Comparison of ENCODE assay signal across 22 cellular contexts in genomic region chr9:114017741-114018715, GRCh38.
DNase-seq lines count a peak whose midpoint lies in the region; ATAC-seq, FAIRE-seq and TF ChIP-seq lines count a peak whose summit lies in the region.
"Had no signal": no experiment of that assay in that cellular context is flagged by ENCODE, and none has a peak within 500 bp of the region (broad histone marks: within the 10 kb centered on the region; RNA-seq: fewer than 3 reads in every experiment).

No MANE protein-coding gene starts in this region.

- no peak overlapping the region for H3K27ac ChIP-seq in right cardiac atrium (ENCODE audit: low read length)
- no peak overlapping the region for H3K27ac ChIP-seq in psoas muscle
- H3K27ac ChIP-seq: C4-2B, HL-60, neutrophil, SJCRH30 had no signal

- 88% methylated on average over 6 of the region's 6 CpGs for WGBS in right cardiac atrium
- 87 to 97% (median 88%) methylated on average over 6 of the region's 6 CpGs for WGBS in psoas muscle, 3 donors

- H3K4me1 ChIP-seq in right cardiac atrium (ENCODE audit: control insufficient read depth, insufficient read depth, low read length) (no peaks in the 10 kb centered on the region), psoas muscle (no peaks in the 10 kb centered on the region)
- H3K4me1 ChIP-seq: SJCRH30 had no signal

- FAIRE-seq in HTR-8/SVneo (lab: Jason Lieb, UNC): no peak
- FAIRE-seq: small intestine had no signal

- peak; percentile 71 for DNase-seq in cardiac septum (ENCODE audit: low spot score)
- no peak for DNase-seq in right cardiac atrium
- DNase-seq in endothelial cell (ENCODE audit: low spot score): peak; percentile 1
- DNase-seq in posterior vena cava (ENCODE audit: low spot score): peak; percentile 38
- no peak for DNase-seq in HTR-8/SVneo (ENCODE audit: insufficient read length, low spot score)
- DNase-seq in psoas muscle: no peak
- no peak for DNase-seq in stimulated activated CD4-positive, alpha-beta T cell treated with anti-CD3 and anti-CD28 coated beads, Interleukin-4, amount 100 ng/mL, for 24 hours
- DNase-seq: activated CD4-positive, alpha-beta T cell treated with anti-CD3 and anti-CD28 coated beads for 4 hours; activated naive CD4-positive, alpha-beta T cell treated with anti-CD3 and anti-CD28 coated beads for 36 hours; DMS 273 treated with DMSO at 0.1 percent for 48 hours; H9; NCI-H1048; NCI-H1930; NCI-H526 treated with DMSO at 0.1 percent for 48 hours; small intestine; stimulated activated CD4-positive, alpha-beta T cell treated with anti-CD3 and anti-CD28 coated beads, Interleukin-2, amount 100 ng/mL, for 24 hours; stimulated activated naive B cell treated with anti-CD40 and anti-IgM and Interleukin-4, amounts not matched to agents 10 μg/mL and 1 μg/mL and 100 μg/mL, for 72 hours had no signal

- intact Hi-C loops in cardiac septum (cut with DNase I): no loop called here
- intact Hi-C loops in right cardiac atrium (cut with DNase I): no loop called here
- intact Hi-C loops in posterior vena cava (cut with DNase I): loop anchor here in 1 of 2 donors (1.0 kb wide), 1 partner anchor 34 kb away; no protein-coding TSS in a partner anchor
- intact Hi-C loops in psoas muscle (cut with DNase I): no loop called here

- H3K4me3 Mint-ChIP-seq in endothelial cell (ENCODE audit: unreplicated experiment): no peak overlapping the region
- H3K4me3 Mint-ChIP-seq: activated naive CD4-positive, alpha-beta T cell treated with anti-CD3 and anti-CD28 coated beads for 36 hours; dendritic cell treated with granulocyte-macrophage colony-stimulating factor and Interleukin-4, amounts not matched to agents 40 ng/mL and 50 ng/mL, for 4 days; H9; stimulated activated naive B cell treated with anti-CD40 and anti-IgM and Interleukin-4, amounts not matched to agents 10 μg/mL and 1 μg/mL and 100 μg/mL, for 72 hours had no signal

- no peak overlapping the region for H3K27ac Mint-ChIP-seq in endothelial cell (ENCODE audit: unreplicated experiment)
- H3K27ac Mint-ChIP-seq: activated naive CD4-positive, alpha-beta T cell treated with anti-CD3 and anti-CD28 coated beads for 36 hours; dendritic cell treated with granulocyte-macrophage colony-stimulating factor and Interleukin-4, amounts not matched to agents 40 ng/mL and 50 ng/mL, for 4 days; H9; stimulated activated naive B cell treated with anti-CD40 and anti-IgM and Interleukin-4, amounts not matched to agents 10 μg/mL and 1 μg/mL and 100 μg/mL, for 72 hours had no signal

- H3K9me3 ChIP-seq in right cardiac atrium (ENCODE audit: control insufficient read depth, low read length): no peaks in the 10 kb centered on the region
- H3K9me3 ChIP-seq in psoas muscle: peaks cover 12% of the 10 kb centered on the region
- H3K9me3 ChIP-seq: neutrophil had no signal

- H3K36me3 Mint-ChIP-seq in endothelial cell (ENCODE audit: low read depth, unreplicated experiment): peaks cover 38% of the 10 kb centered on the region

- H3K27me3 ChIP-seq in right cardiac atrium (ENCODE audit: control insufficient read depth, insufficient read depth) (no peaks in the 10 kb centered on the region), psoas muscle (ENCODE audit: insufficient read depth in 3 of 3, low read length in 2 of 3) (no peaks in the 10 kb centered on the region)
- H3K27me3 ChIP-seq: neutrophil, SJCRH30 had no signal

- H3K27me3 Mint-ChIP-seq in endothelial cell (ENCODE audit: unreplicated experiment): no peaks in the 10 kb centered on the region
- H3K27me3 Mint-ChIP-seq: dendritic cell treated with granulocyte-macrophage colony-stimulating factor and Interleukin-4, amounts not matched to agents 40 ng/mL and 50 ng/mL, for 4 days; stimulated activated naive B cell treated with anti-CD40 and anti-IgM and Interleukin-4, amounts not matched to agents 10 μg/mL and 1 μg/mL and 100 μg/mL, for 72 hours had no signal

- H3K4me1 Mint-ChIP-seq in endothelial cell (ENCODE audit: unreplicated experiment): no peaks in the 10 kb centered on the region
- H3K4me1 Mint-ChIP-seq: H9; stimulated activated naive B cell treated with anti-CD40 and anti-IgM and Interleukin-4, amounts not matched to agents 10 μg/mL and 1 μg/mL and 100 μg/mL, for 72 hours had no signal

- no peaks in the 10 kb centered on the region for H3K9me3 Mint-ChIP-seq in endothelial cell (ENCODE audit: unreplicated experiment)

- TF ChIP-seq CTCF in endothelial cell (IDR thresholded peaks at IDR 0.05; ENCODE audit: unreplicated experiment) (no peak), psoas muscle (IDR thresholded peaks at IDR 0.05) (no peak)

- no peak for ATAC-seq in right cardiac atrium
- ATAC-seq in psoas muscle: no peak
- ATAC-seq: stimulated activated naive B cell treated with anti-CD40 and anti-IgM and Interleukin-4, amounts not matched to agents 10 μg/mL and 1 μg/mL and 100 μg/mL, for 72 hours had no signal

- peaks cover 0 to 24% of the 10 kb centered on the region in 2 donors for H3K36me3 ChIP-seq in psoas muscle (ENCODE audit: insufficient read depth in 1 of 2, low read depth in 1 of 2)
- H3K36me3 ChIP-seq: neutrophil had no signal

- H3K4me3 ChIP-seq in right cardiac atrium (ENCODE audit: low read length) (no peak overlapping the region), psoas muscle (no peak overlapping the region)
- H3K4me3 ChIP-seq: SJCRH30 had no signal

Comparison
In these comparisons a context has a peak if more than half of its experiments do, and no peak if none do; other contexts are left out.
1. DNase-seq: peak in cardiac septum (single experiment), endothelial cell (single experiment) and posterior vena cava (single experiment); none in right cardiac atrium (0 of 3), HTR-8/SVneo (single experiment), psoas muscle (0 of 2) and stimulated activated CD4-positive, alpha-beta T cell treated with anti-CD3 and anti-CD28 coated beads, Interleukin-4, amount 100 ng/mL, for 24 hours (single experiment).